Comparison of ENCODE assay signal across 1 cellular context in the genomic region with DNA sequence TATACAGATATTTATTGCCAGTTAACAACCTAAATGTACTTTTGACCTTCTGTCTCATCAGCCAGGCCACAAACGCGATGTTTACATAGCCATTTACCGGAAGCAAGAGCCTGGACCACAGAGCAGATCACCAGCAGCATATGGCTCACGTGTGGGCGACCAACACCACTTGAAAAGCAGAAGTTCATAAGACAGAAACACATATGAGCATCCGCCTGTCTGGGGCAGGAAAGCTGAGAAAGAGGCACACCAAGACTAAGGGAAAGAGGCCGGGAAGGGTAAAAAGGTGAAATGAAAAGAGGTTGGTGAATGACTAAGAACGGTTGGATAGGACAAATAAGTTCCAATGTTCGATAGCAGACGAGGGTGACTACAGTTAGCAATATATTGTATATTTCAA.
TF ChIP-seq lines count a peak whose summit lies in the region.

No MANE protein-coding gene starts in this region.

TF ChIP-seq in HepG2, 621 proteins besides CTCF, POLR2A, EP300 and RAD21 (continued from another document and continues in another):
- TF ChIP-seq, protein P1, sequence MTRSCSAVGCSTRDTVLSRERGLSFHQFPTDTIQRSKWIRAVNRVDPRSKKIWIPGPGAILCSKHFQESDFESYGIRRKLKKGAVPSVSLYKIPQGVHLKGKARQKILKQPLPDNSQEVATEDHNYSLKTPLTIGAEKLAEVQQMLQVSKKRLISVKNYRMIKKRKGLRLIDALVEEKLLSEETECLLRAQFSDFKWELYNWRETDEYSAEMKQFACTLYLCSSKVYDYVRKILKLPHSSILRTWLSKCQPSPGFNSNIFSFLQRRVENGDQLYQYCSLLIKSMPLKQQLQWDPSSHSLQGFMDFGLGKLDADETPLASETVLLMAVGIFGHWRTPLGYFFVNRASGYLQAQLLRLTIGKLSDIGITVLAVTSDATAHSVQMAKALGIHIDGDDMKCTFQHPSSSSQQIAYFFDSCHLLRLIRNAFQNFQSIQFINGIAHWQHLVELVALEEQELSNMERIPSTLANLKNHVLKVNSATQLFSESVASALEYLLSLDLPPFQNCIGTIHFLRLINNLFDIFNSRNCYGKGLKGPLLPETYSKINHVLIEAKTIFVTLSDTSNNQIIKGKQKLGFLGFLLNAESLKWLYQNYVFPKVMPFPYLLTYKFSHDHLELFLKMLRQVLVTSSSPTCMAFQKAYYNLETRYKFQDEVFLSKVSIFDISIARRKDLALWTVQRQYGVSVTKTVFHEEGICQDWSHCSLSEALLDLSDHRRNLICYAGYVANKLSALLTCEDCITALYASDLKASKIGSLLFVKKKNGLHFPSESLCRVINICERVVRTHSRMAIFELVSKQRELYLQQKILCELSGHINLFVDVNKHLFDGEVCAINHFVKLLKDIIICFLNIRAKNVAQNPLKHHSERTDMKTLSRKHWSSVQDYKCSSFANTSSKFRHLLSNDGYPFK (CRISPR knock-in tag; IDR thresholded peaks at IDR 0.05; ENCODE audit: borderline replicate concordance): no peak
- TF ChIP-seq ZNF780A (CRISPR knock-in tag; IDR thresholded peaks at IDR 0.05) (no peak), TCF12 (IDR thresholded peaks at IDR 0.05) (no peak), TCF12 (CRISPR knock-in tag; IDR thresholded peaks at IDR 0.05) (no peak), TBL1XR1 (IDR thresholded peaks at IDR 0.05; ENCODE audit: borderline replicate concordance, low read length, partially characterized antibody) (no peak), ELF1 (CRISPR knock-in tag; IDR thresholded peaks at IDR 0.05) (peak; percentile 79), TEAD3 (CRISPR knock-in tag; optimal IDR thresholded peaks at IDR 0.05; ENCODE audit: borderline replicate concordance) (peak; percentile 43), NFKB2 (CRISPR knock-in tag; IDR thresholded peaks at IDR 0.05; ENCODE audit: borderline replicate concordance) (no peak), PRPF4 (IDR thresholded peaks at IDR 0.05; ENCODE audit: low read depth, low read length, poor library complexity, severe bottlenecking) (no peak), ZNF605 (CRISPR knock-in tag; IDR thresholded peaks at IDR 0.05) (no peak), ZNF773 (CRISPR knock-in tag; IDR thresholded peaks at IDR 0.05; ENCODE audit: borderline replicate concordance) (no peak), SRSF9 (IDR thresholded peaks at IDR 0.05; ENCODE audit: borderline replicate concordance, insufficient read depth, low read depth, low read length, poor library complexity, severe bottlenecking) (no peak), ZNF331 (CRISPR knock-in tag; IDR thresholded peaks at IDR 0.05) (peak; percentile 81), FOXA3 (CRISPR knock-in tag; IDR thresholded peaks at IDR 0.05) (peak; percentile 96), RARA (CRISPR knock-in tag; IDR thresholded peaks at IDR 0.05) (peak; percentile 92), YEATS2 (CRISPR knock-in tag; IDR thresholded peaks at IDR 0.05; ENCODE audit: borderline replicate concordance) (no peak), ZNF552 (CRISPR knock-in tag; IDR thresholded peaks at IDR 0.05; ENCODE audit: borderline replicate concordance) (no peak), ZNF678 (CRISPR knock-in tag; IDR thresholded peaks at IDR 0.05) (no peak), RBM22 (optimal IDR thresholded peaks at IDR 0.05; ENCODE audit: low read length) (no peak), CCDC6 (CRISPR knock-in tag; IDR thresholded peaks at IDR 0.05) (0 out of 2 replicates have a peak, but pooled peaks have one; percentile 22), ISX (CRISPR knock-in tag; conservative IDR thresholded peaks at IDR 0.05) (no peak), ZNF274 (CRISPR knock-in tag; IDR thresholded peaks at IDR 0.05) (no peak), FOXK2 (IDR thresholded peaks at IDR 0.05) (0 out of 2 replicates have a peak, but pooled peaks have one; percentile 10), BRD4 (CRISPR knock-in tag; IDR thresholded peaks at IDR 0.05) (no peak), RORA (CRISPR knock-in tag; IDR thresholded peaks at IDR 0.05) (no peak), SMAD1 (CRISPR knock-in tag; IDR thresholded peaks at IDR 0.05; ENCODE audit: borderline replicate concordance, low read depth) (no peak), ZSCAN9 (CRISPR knock-in tag; IDR thresholded peaks at IDR 0.05; ENCODE audit: borderline replicate concordance) (no peak), JDP2 (CRISPR knock-in tag; IDR thresholded peaks at IDR 0.05; ENCODE audit: borderline replicate concordance) (no peak), ZNF660 (CRISPR knock-in tag; IDR thresholded peaks at IDR 0.05; ENCODE audit: borderline replicate concordance, low read depth) (no peak), HNF4A (CRISPR knock-in tag; IDR thresholded peaks at IDR 0.05) (peak; percentile 87), ZNF550 (CRISPR knock-in tag; IDR thresholded peaks at IDR 0.05; ENCODE audit: borderline replicate concordance) (no peak), REXO4 (CRISPR knock-in tag; IDR thresholded peaks at IDR 0.05; ENCODE audit: borderline replicate concordance) (no peak)
- TF ChIP-seq, protein P2, sequence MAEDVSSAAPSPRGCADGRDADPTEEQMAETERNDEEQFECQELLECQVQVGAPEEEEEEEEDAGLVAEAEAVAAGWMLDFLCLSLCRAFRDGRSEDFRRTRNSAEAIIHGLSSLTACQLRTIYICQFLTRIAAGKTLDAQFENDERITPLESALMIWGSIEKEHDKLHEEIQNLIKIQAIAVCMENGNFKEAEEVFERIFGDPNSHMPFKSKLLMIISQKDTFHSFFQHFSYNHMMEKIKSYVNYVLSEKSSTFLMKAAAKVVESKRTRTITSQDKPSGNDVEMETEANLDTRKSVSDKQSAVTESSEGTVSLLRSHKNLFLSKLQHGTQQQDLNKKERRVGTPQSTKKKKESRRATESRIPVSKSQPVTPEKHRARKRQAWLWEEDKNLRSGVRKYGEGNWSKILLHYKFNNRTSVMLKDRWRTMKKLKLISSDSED (CRISPR knock-in tag; IDR thresholded peaks at IDR 0.05): no peak
- TF ChIP-seq, protein P3, sequence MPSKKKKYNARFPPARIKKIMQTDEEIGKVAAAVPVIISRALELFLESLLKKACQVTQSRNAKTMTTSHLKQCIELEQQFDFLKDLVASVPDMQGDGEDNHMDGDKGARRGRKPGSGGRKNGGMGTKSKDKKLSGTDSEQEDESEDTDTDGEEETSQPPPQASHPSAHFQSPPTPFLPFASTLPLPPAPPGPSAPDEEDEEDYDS (CRISPR knock-in tag; IDR thresholded peaks at IDR 0.05): peak; percentile 62; the same call in 1 of the 2 replicates
- TF ChIP-seq, protein P4, sequence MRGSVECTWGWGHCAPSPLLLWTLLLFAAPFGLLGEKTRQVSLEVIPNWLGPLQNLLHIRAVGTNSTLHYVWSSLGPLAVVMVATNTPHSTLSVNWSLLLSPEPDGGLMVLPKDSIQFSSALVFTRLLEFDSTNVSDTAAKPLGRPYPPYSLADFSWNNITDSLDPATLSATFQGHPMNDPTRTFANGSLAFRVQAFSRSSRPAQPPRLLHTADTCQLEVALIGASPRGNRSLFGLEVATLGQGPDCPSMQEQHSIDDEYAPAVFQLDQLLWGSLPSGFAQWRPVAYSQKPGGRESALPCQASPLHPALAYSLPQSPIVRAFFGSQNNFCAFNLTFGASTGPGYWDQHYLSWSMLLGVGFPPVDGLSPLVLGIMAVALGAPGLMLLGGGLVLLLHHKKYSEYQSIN (CRISPR knock-in tag; IDR thresholded peaks at IDR 0.05; ENCODE audit: borderline replicate concordance): no peak
- TF ChIP-seq, protein P5, sequence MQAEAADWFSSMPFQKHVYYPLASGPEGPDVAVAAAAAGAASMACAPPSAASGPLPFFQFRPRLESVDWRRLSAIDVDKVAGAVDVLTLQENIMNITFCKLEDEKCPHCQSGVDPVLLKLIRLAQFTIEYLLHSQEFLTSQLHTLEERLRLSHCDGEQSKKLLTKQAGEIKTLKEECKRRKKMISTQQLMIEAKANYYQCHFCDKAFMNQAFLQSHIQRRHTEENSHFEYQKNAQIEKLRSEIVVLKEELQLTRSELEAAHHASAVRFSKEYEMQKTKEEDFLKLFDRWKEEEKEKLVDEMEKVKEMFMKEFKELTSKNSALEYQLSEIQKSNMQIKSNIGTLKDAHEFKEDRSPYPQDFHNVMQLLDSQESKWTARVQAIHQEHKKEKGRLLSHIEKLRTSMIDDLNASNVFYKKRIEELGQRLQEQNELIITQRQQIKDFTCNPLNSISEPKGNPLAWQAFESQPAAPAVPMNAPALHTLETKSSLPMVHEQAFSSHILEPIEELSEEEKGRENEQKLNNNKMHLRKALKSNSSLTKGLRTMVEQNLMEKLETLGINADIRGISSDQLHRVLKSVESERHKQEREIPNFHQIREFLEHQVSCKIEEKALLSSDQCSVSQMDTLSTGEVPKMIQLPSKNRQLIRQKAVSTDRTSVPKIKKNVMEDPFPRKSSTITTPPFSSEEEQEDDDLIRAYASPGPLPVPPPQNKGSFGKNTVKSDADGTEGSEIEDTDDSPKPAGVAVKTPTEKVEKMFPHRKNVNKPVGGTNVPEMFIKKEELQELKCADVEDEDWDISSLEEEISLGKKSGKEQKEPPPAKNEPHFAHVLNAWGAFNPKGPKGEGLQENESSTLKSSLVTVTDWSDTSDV (CRISPR knock-in tag; IDR thresholded peaks at IDR 0.05): no peak
- TF ChIP-seq, protein P6, sequence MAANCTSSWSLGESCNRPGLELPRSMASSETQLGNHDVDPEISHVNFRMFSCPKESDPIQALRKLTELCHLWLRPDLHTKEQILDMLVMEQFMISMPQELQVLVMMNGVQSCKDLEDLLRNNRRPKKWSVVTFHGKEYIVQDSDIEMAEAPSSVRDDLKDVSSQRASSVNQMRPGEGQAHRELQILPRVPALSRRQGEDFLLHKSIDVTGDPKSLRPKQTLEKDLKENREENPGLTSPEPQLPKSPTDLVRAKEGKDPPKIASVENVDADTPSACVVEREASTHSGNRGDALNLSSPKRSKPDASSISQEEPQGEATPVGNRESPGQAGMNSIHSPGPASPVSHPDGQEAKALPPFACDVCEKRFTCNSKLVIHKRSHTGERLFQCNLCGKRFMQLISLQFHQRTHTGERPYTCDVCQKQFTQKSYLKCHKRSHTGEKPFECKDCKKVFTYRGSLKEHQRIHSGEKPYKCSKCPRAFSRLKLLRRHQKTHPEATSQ (CRISPR knock-in tag; IDR thresholded peaks at IDR 0.05; ENCODE audit: borderline replicate concordance): no peak
- TF ChIP-seq, protein P7, sequence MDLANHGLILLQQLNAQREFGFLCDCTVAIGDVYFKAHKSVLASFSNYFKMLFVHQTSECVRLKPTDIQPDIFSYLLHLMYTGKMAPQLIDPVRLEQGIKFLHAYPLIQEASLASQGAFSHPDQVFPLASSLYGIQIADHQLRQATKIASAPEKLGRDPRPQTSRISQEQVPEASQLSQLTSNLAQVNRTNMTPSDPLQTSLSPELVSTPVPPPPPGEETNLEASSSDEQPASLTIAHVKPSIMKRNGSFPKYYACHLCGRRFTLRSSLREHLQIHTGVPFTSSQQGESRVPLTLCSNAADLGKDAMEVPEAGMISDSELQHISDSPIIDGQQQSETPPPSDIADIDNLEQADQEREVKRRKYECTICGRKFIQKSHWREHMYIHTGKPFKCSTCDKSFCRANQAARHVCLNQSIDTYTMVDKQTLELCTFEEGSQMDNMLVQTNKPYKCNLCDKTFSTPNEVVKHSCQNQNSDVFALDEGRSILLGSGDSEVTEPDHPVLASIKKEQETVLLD (CRISPR knock-in tag; IDR thresholded peaks at IDR 0.05; ENCODE audit: low read depth): no peak
- TF ChIP-seq, protein P8, sequence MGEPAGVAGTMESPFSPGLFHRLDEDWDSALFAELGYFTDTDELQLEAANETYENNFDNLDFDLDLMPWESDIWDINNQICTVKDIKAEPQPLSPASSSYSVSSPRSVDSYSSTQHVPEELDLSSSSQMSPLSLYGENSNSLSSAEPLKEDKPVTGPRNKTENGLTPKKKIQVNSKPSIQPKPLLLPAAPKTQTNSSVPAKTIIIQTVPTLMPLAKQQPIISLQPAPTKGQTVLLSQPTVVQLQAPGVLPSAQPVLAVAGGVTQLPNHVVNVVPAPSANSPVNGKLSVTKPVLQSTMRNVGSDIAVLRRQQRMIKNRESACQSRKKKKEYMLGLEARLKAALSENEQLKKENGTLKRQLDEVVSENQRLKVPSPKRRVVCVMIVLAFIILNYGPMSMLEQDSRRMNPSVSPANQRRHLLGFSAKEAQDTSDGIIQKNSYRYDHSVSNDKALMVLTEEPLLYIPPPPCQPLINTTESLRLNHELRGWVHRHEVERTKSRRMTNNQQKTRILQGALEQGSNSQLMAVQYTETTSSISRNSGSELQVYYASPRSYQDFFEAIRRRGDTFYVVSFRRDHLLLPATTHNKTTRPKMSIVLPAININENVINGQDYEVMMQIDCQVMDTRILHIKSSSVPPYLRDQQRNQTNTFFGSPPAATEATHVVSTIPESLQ (CRISPR knock-in tag; conservative IDR thresholded peaks at IDR 0.05): no peak
- TF ChIP-seq, protein P9, sequence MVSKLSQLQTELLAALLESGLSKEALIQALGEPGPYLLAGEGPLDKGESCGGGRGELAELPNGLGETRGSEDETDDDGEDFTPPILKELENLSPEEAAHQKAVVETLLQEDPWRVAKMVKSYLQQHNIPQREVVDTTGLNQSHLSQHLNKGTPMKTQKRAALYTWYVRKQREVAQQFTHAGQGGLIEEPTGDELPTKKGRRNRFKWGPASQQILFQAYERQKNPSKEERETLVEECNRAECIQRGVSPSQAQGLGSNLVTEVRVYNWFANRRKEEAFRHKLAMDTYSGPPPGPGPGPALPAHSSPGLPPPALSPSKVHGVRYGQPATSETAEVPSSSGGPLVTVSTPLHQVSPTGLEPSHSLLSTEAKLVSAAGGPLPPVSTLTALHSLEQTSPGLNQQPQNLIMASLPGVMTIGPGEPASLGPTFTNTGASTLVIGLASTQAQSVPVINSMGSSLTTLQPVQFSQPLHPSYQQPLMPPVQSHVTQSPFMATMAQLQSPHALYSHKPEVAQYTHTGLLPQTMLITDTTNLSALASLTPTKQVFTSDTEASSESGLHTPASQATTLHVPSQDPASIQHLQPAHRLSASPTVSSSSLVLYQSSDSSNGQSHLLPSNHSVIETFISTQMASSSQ (IDR thresholded peaks at IDR 0.05; ENCODE audit: low read depth): no peak
- TF ChIP-seq, protein P9 (CRISPR knock-in tag; IDR thresholded peaks at IDR 0.05; ENCODE audit: borderline replicate concordance): no peak
- TF ChIP-seq, protein P10, sequence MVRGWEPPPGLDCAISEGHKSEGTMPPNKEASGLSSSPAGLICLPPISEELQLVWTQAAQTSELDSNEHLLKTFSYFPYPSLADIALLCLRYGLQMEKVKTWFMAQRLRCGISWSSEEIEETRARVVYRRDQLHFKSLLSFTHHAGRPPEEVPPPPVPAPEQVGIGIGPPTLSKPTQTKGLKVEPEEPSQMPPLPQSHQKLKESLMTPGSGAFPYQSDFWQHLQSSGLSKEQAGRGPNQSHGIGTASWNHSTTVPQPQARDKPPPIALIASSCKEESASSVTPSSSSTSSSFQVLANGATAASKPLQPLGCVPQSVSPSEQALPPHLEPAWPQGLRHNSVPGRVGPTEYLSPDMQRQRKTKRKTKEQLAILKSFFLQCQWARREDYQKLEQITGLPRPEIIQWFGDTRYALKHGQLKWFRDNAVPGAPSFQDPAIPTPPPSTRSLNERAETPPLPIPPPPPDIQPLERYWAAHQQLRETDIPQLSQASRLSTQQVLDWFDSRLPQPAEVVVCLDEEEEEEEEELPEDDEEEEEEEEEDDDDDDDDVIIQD (CRISPR knock-in tag; IDR thresholded peaks at IDR 0.05; ENCODE audit: low read depth): peak; percentile 80; the same call in 1 of the 2 replicates
